In the genomic region with DNA sequence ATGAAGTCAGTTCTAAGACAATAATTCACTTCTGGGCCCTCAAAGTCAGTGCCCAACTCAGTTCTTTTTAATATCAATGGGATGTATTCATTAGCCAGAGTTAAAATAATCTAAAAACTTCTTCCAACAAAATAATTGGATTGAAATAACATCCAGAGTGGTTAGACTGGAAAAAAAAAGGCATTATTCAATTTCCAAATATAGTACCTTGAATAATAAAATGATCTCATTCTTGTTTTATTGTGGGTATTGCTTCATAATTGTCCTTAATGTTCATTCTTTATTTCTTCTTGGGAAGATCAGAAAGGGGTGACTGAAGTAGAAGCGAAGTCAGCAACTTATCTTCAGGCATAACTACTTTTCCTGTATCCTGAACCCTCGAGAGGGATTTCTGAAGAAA, we compare ENCODE assay signal across 1 cellular context.
A peak's percentile ranks its signal among the peaks of the same experiment; 100 is the strongest.
TF ChIP-seq lines count a peak whose summit lies in the region.

No MANE protein-coding gene starts in this region.

TF ChIP-seq in HEK293, 187 proteins besides CTCF, POLR2A, EP300 and RAD21 (continued from another document):
- TF ChIP-seq, protein P1, sequence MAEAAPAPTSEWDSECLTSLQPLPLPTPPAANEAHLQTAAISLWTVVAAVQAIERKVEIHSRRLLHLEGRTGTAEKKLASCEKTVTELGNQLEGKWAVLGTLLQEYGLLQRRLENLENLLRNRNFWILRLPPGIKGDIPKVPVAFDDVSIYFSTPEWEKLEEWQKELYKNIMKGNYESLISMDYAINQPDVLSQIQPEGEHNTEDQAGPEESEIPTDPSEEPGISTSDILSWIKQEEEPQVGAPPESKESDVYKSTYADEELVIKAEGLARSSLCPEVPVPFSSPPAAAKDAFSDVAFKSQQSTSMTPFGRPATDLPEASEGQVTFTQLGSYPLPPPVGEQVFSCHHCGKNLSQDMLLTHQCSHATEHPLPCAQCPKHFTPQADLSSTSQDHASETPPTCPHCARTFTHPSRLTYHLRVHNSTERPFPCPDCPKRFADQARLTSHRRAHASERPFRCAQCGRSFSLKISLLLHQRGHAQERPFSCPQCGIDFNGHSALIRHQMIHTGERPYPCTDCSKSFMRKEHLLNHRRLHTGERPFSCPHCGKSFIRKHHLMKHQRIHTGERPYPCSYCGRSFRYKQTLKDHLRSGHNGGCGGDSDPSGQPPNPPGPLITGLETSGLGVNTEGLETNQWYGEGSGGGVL (tag by site-specific recombination; IDR thresholded peaks at IDR 0.05), result no peak
- TF ChIP-seq, protein P2, sequence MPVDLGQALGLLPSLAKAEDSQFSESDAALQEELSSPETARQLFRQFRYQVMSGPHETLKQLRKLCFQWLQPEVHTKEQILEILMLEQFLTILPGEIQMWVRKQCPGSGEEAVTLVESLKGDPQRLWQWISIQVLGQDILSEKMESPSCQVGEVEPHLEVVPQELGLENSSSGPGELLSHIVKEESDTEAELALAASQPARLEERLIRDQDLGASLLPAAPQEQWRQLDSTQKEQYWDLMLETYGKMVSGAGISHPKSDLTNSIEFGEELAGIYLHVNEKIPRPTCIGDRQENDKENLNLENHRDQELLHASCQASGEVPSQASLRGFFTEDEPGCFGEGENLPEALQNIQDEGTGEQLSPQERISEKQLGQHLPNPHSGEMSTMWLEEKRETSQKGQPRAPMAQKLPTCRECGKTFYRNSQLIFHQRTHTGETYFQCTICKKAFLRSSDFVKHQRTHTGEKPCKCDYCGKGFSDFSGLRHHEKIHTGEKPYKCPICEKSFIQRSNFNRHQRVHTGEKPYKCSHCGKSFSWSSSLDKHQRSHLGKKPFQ (tag by site-specific recombination; IDR thresholded peaks at IDR 0.05), result no peak
- TF ChIP-seq ZBTB17 (tag by site-specific recombination; IDR thresholded peaks at IDR 0.05) (0 out of 2 replicates have a peak, but pooled peaks have one; percentile 12), ZNF621 (tag by site-specific recombination; IDR thresholded peaks at IDR 0.05) (no peak), ZNF221 (tag by site-specific recombination; IDR thresholded peaks at IDR 0.05; ENCODE audit: borderline replicate concordance) (no peak), ZNF777 (tag by site-specific recombination; IDR thresholded peaks at IDR 0.05; ENCODE audit: borderline replicate concordance) (no peak)
